Comparison of ENCODE assay signal across 30 cellular contexts in genomic region chr11:73929388-73929787, GRCh38. TPM values are rescaled to one million over a fixed set of nuclear protein-coding genes. Genes with fewer than 3 reads are reported as not detected.
"Had no signal": no experiment of that assay in that cellular context is flagged by ENCODE, and none has a peak within 500 bp of the region (broad histone marks: within the 10 kb centered on the region; RNA-seq: fewer than 3 reads in every experiment).

No MANE protein-coding gene starts in this region.

- H3K4me1 ChIP-seq: adrenal gland, body of pancreas, esophagus muscularis mucosa, foreskin keratinocyte, gastrocnemius medialis, heart left ventricle had no signal

- H3K4me3 ChIP-seq: adrenal gland, body of pancreas, esophagus muscularis mucosa, gastrocnemius medialis, heart left ventricle had no signal

- H3K9me3 ChIP-seq: adrenal gland, body of pancreas, esophagus muscularis mucosa, gastrocnemius medialis, heart left ventricle had no signal

- FAIRE-seq: colon had no signal

- H3K27ac ChIP-seq: adrenal gland, body of pancreas, esophagus muscularis mucosa, foreskin keratinocyte, gastrocnemius medialis, heart left ventricle had no signal

- H3K27me3 ChIP-seq: adrenal gland, body of pancreas, esophagus muscularis mucosa, foreskin keratinocyte, gastrocnemius medialis, heart left ventricle had no signal

- DNase-seq: activated CD4-positive, alpha-beta memory T cell treated with anti-CD3 and anti-CD28 coated beads for 36 hours; activated CD4-positive, alpha-beta T cell treated with anti-CD3 and anti-CD28 coated beads for 36 hours; activated CD4-positive, alpha-beta T cell treated with anti-CD3 and anti-CD28 coated beads, Interleukin-2, amount 10 ng/mL, durations not matched to agents 24 days and 14 days; activated CD4-positive, CD25-positive, alpha-beta regulatory T cell; activated CD4-positive, CD25-positive, alpha-beta regulatory T cell treated with anti-CD3 and anti-CD28 coated beads, Interleukin-2, amount 50 U/mL, for 72 hours; activated CD8-positive, alpha-beta memory T cell treated with anti-CD3 and anti-CD28 coated beads, Interleukin-2, amount 10 ng/mL, durations not matched to agents 7 days and 5 days; activated CD8-positive, alpha-beta memory T cell treated with anti-CD3 and anti-CD28 coated beads, Interleukin-2, amount 50 U/mL, for 4 hours; activated CD8-positive, alpha-beta T cell treated with anti-CD3 and anti-CD28 coated beads, Interleukin-2, amount 10 ng/mL, durations not matched to agents 7 days and 5 days; activated effector memory CD4-positive, alpha-beta T cell treated with anti-CD3 and anti-CD28 coated beads, Interleukin-2, amount 50 U/mL, for 16 hours; activated naive CD4-positive, alpha-beta T cell treated with anti-CD3 and anti-CD28 coated beads for 36 hours; activated naive CD8-positive, alpha-beta T cell treated with anti-CD3 and anti-CD28 coated beads for 36 hours; activated naive CD8-positive, alpha-beta T cell treated with anti-CD3 and anti-CD28 coated beads, Interleukin-2, amount 50 U/mL, for 24 hours; activated T-cell treated with anti-CD3 and anti-CD28 coated beads, Interleukin-2, amount 50 U/mL, for 1 hour; activated T-cell treated with anti-CD3 and anti-CD28 coated beads, Interleukin-2, amount 50 U/mL, for 48 hours; adrenal gland; amygdala; aorta; body of pancreas; caudate nucleus; cortex of kidney; dermis blood vessel endothelial cell; effector CD4-positive, alpha-beta T cell; effector memory CD8-positive, alpha-beta T cell; erythroblast; foreskin keratinocyte; gastrocnemius medialis; glutamatergic neuron; heart left ventricle had no signal

- ATAC-seq: activated CD4-positive, alpha-beta T cell treated with anti-CD3 and anti-CD28 coated beads for 36 hours; activated CD8-positive, alpha-beta memory T cell treated with anti-CD3 and anti-CD28 coated beads, Interleukin-2, amount 10 ng/mL, durations not matched to agents 7 days and 5 days; activated CD8-positive, alpha-beta T cell treated with anti-CD3 and anti-CD28 coated beads, Interleukin-2, amount 10 ng/mL, durations not matched to agents 7 days and 5 days; activated naive CD8-positive, alpha-beta T cell treated with anti-CD3 and anti-CD28 coated beads, Interleukin-2, amount 50 U/mL, for 24 hours; body of pancreas; effector memory CD8-positive, alpha-beta T cell; foreskin keratinocyte; gastrocnemius medialis; heart left ventricle had no signal

RNA-seq across cellular contexts. Expression of gene DNAJB13, which starts 21.4 kb away (rescaled TPM):
- polyA plus RNA-seq: aorta, foreskin keratinocyte had no signal
